In genomic region chr11:104918113-104918824, GRCh38 we compare ENCODE assay signal across 8 cellular contexts. TPM values are rescaled to one million over a fixed set of nuclear protein-coding genes. Genes with fewer than 3 reads are reported as not detected.
A peak's percentile ranks its signal among the peaks of the same experiment; 100 is the strongest.
DNase-seq lines count a peak whose midpoint lies in the region; ATAC-seq lines count a peak whose summit lies in the region.

No MANE protein-coding gene starts in this region.

- peak; percentile 52 for DNase-seq in DMS153 treated with DMSO at 0.1 percent for 48 hours (lab: John Stamatoyannopoulos, UW; ENCODE audit: unreplicated experiment)
- no peak for DNase-seq in T-cell
- peak; percentile 88 for DNase-seq in glomerular endothelial cell (ENCODE audit: extremely low read depth, low read depth, low spot score)
- no peak for DNase-seq in SK-N-DZ (ENCODE audit: low spot score)
- DNase-seq in NCI-H524 (lab: John Stamatoyannopoulos, UW): no peak
- no peak for DNase-seq in posterior cingulate gyrus

- CTCF ChIA-PET in T-cell (lab: Charles Lee): interaction anchor here in 1 of 2 donors (0.6 kb wide), 2 partner anchors 218 to 322 kb away, joined by 3 to 7 read pairs; no protein-coding TSS in a partner anchor

- peak overlapping the region; percentile 93 for H3K27ac Mint-ChIP-seq in T-cell
- peak overlapping the region; percentile 93 for H3K27ac Mint-ChIP-seq in stimulated activated memory B cell treated with anti-CD40 and anti-IgM and Interleukin-4, amounts not matched to agents 10 μg/mL and 1 μg/mL and 100 μg/mL, for 72 hours

- ATAC-seq in GM21717 (IDR thresholded peaks at IDR 0.05; ENCODE audit: unreplicated experiment): peak; percentile 86
- ATAC-seq in T-cell (replicated peaks in 1 of 4): peak; percentile 72 to 87 (median 86)
- peak; percentile 67 for ATAC-seq in stimulated activated memory B cell treated with anti-CD40 and anti-IgM and Interleukin-4, amounts not matched to agents 10 μg/mL and 1 μg/mL and 100 μg/mL, for 72 hours

- no peaks in the 10 kb centered on the region for H3K36me3 Mint-ChIP-seq in T-cell
- H3K36me3 Mint-ChIP-seq in stimulated activated memory B cell treated with anti-CD40 and anti-IgM and Interleukin-4, amounts not matched to agents 10 μg/mL and 1 μg/mL and 100 μg/mL, for 72 hours: no peaks in the 10 kb centered on the region

- intact Hi-C loops in posterior cingulate gyrus (cut with DNase I): no loop called here

- peak overlapping the region; percentile 80 to 93 (median 88) for H3K4me3 Mint-ChIP-seq in T-cell
- H3K4me3 Mint-ChIP-seq in stimulated activated memory B cell treated with anti-CD40 and anti-IgM and Interleukin-4, amounts not matched to agents 10 μg/mL and 1 μg/mL and 100 μg/mL, for 72 hours: peak overlapping the region; percentile 88

- H3K4me1 Mint-ChIP-seq in T-cell: peaks cover 50 to 64% (median 55%) of the 10 kb centered on the region in 3 donors
- peaks cover 57% of the 10 kb centered on the region for H3K4me1 Mint-ChIP-seq in stimulated activated memory B cell treated with anti-CD40 and anti-IgM and Interleukin-4, amounts not matched to agents 10 μg/mL and 1 μg/mL and 100 μg/mL, for 72 hours

- no peaks in the 10 kb centered on the region for H3K9me3 Mint-ChIP-seq in T-cell
- H3K9me3 Mint-ChIP-seq in stimulated activated memory B cell treated with anti-CD40 and anti-IgM and Interleukin-4, amounts not matched to agents 10 μg/mL and 1 μg/mL and 100 μg/mL, for 72 hours: no peaks in the 10 kb centered on the region

- POLR2A ChIA-PET in T-cell (lab: Charles Lee): interaction anchor here in 1 of 2 donors (1.1 kb wide), 1 partner anchor 11 kb away, joined by 3 read pairs; no protein-coding TSS in a partner anchor

- no peaks in the 10 kb centered on the region for H3K27me3 Mint-ChIP-seq in T-cell
- H3K27me3 Mint-ChIP-seq in stimulated activated memory B cell treated with anti-CD40 and anti-IgM and Interleukin-4, amounts not matched to agents 10 μg/mL and 1 μg/mL and 100 μg/mL, for 72 hours: no peaks in the 10 kb centered on the region

RNA-seq across cellular contexts. Expression of gene CASP12, which starts 20.0 kb away (rescaled TPM):
- total RNA-seq in T-cell (not detected), glomerular endothelial cell (1.0 and 3.0 TPM in 2 replicates)
- polyA plus RNA-seq in SK-N-DZ (2014; cell fraction: cytosol; rRNA removed): not detected in 2 replicates
- polyA plus RNA-seq in SK-N-DZ (2014; cell fraction: nucleus; rRNA removed): not detected in 2 replicates

RNA-seq across cellular contexts. Expression of gene CASP4, which starts 50.1 kb away (rescaled TPM):
- total RNA-seq in T-cell (10 to 100 TPM; 70.3 to 95.8 (median 80.2) TPM), glomerular endothelial cell (159 and 1,759 TPM in 2 replicates)
- polyA plus RNA-seq in SK-N-DZ (2014; cell fraction: cytosol; rRNA removed): not detected in 2 replicates
- 0.22 TPM in 1 of 2 replicates, not detected in the other for polyA plus RNA-seq in SK-N-DZ (2014; cell fraction: nucleus; rRNA removed)

Comparison
In these comparisons a context has a peak if more than half of its experiments do, and no peak if none do; other contexts are left out.
1. DNase-seq: peak in DMS153 treated with DMSO at 0.1 percent for 48 hours (single experiment) and glomerular endothelial cell (single experiment); none in T-cell (0 of 34), SK-N-DZ (single experiment), NCI-H524 (0 of 2) and posterior cingulate gyrus (0 of 10).
2. Peak in every context shown above with its lines, with median percentiles within 50 percentile points of each other: ATAC-seq.